ENCODE assay signal across 19 cellular contexts in genomic region chr14:72155379-72155993, GRCh38.
DNase-seq lines count a peak whose midpoint lies in the region; ATAC-seq, FAIRE-seq and TF ChIP-seq lines count a peak whose summit lies in the region.
"Had no signal": no experiment of that assay in that cellular context is flagged by ENCODE, and none has a peak within 500 bp of the region (broad histone marks: within the 10 kb centered on the region; RNA-seq: fewer than 3 reads in every experiment).

No MANE protein-coding gene starts in this region.

- ATAC-seq in activated naive CD4-positive, alpha-beta T cell treated with anti-CD3 and anti-CD28 coated beads, Interleukin-2, amount 50 U/mL, for 72 hours: peak; percentile 81 to 91
- peak; percentile 58 for ATAC-seq in HG02610 (IDR thresholded peaks at IDR 0.05; ENCODE audit: unreplicated experiment)
- ATAC-seq in sciatic nerve: peak; percentile 68
- no peak for ATAC-seq in GM19035 (IDR thresholded peaks at IDR 0.05; ENCODE audit: unreplicated experiment)
- ATAC-seq: HepG2 had no signal

- H3K27me3 Mint-ChIP-seq in activated naive CD4-positive, alpha-beta T cell treated with anti-CD3 and anti-CD28 coated beads, Interleukin-2, amount 10 ng/mL, durations not matched to agents 7 days and 5 days: no peaks in the 10 kb centered on the region
- peaks cover 2% of the 10 kb centered on the region for H3K27me3 Mint-ChIP-seq in T-helper 2 cell treated with Interferon-gamma antibody and Interleukin-4, amounts not matched to agents 5 μg/mL and 100 μg/mL, for 36 hours (ENCODE audit: low read depth)

- no peaks in the 10 kb centered on the region for H3K4me1 Mint-ChIP-seq in activated naive CD4-positive, alpha-beta T cell treated with anti-CD3 and anti-CD28 coated beads, Interleukin-2, amount 10 ng/mL, durations not matched to agents 7 days and 5 days
- H3K4me1 Mint-ChIP-seq in T-helper 2 cell treated with Interferon-gamma antibody and Interleukin-4, amounts not matched to agents 5 μg/mL and 100 μg/mL, for 36 hours (ENCODE audit: low read depth): no peaks in the 10 kb centered on the region
- H3K4me1 Mint-ChIP-seq: B cell; CD4-positive, alpha-beta memory T cell had no signal

- CTCF ChIA-PET in activated naive CD4-positive, alpha-beta T cell treated with anti-CD3 and anti-CD28 coated beads, Interleukin-2, amount 10 ng/mL, durations not matched to agents 7 days and 5 days (lab: Charles Lee): interaction anchor here (1.0 kb wide), 1 partner anchor 321 kb away, joined by 3 read pairs; no protein-coding TSS in a partner anchor

- no peak overlapping the region for H3K27ac Mint-ChIP-seq in activated naive CD4-positive, alpha-beta T cell treated with anti-CD3 and anti-CD28 coated beads, Interleukin-2, amount 50 U/mL, for 72 hours
- no peak overlapping the region for H3K27ac Mint-ChIP-seq in activated naive CD4-positive, alpha-beta T cell treated with anti-CD3 and anti-CD28 coated beads, Interleukin-2, amount 10 ng/mL, durations not matched to agents 7 days and 5 days
- H3K27ac Mint-ChIP-seq in T-helper 2 cell treated with Interferon-gamma antibody and Interleukin-4, amounts not matched to agents 5 μg/mL and 100 μg/mL, for 36 hours: no peak overlapping the region
- H3K27ac Mint-ChIP-seq: B cell; CD4-positive, alpha-beta memory T cell had no signal

- H3K4me3 Mint-ChIP-seq in activated naive CD4-positive, alpha-beta T cell treated with anti-CD3 and anti-CD28 coated beads, Interleukin-2, amount 10 ng/mL, durations not matched to agents 7 days and 5 days: no peak overlapping the region
- no peak overlapping the region for H3K4me3 Mint-ChIP-seq in T-helper 2 cell treated with Interferon-gamma antibody and Interleukin-4, amounts not matched to agents 5 μg/mL and 100 μg/mL, for 36 hours
- H3K4me3 Mint-ChIP-seq: B cell had no signal

- intact Hi-C loops in sciatic nerve (cut with DNase I): no loop called here

- no peak for DNase-seq in activated naive CD4-positive, alpha-beta T cell treated with anti-CD3 and anti-CD28 coated beads, Interleukin-2, amount 50 U/mL, for 72 hours (ENCODE audit: low spot score in 2 of 2)
- no peak for DNase-seq in activated naive CD4-positive, alpha-beta T cell treated with anti-CD3 and anti-CD28 coated beads, Interleukin-2, amount 10 ng/mL, durations not matched to agents 7 days and 5 days
- no peak for DNase-seq in sciatic nerve (ENCODE audit: low spot score)
- DNase-seq in T-helper 2 cell treated with Interferon-gamma antibody and Interleukin-4, amounts not matched to agents 5 μg/mL and 100 μg/mL, for 36 hours (ENCODE audit: low spot score): no peak
- DNase-seq in H54 (ENCODE audit: insufficient read length, low spot score): no peak
- DNase-seq: ACHN; CD4-positive, alpha-beta memory T cell; DMS79; MG63; NCI-H1105; NCI-H187 treated with DMSO at 0.1 percent for 48 hours; NCI-H2171; NCI-H446 treated with DMSO at 0.1 percent for 48 hours; NCI-H774 had no signal

- no peak for FAIRE-seq in H54 (lab: Jason Lieb, UNC)
- FAIRE-seq: G401.6, HepG2 had no signal

- H3K36me3 Mint-ChIP-seq in activated naive CD4-positive, alpha-beta T cell treated with anti-CD3 and anti-CD28 coated beads, Interleukin-2, amount 50 U/mL, for 72 hours: peaks cover 0 to 6% of the 10 kb centered on the region in 2 donors
- H3K36me3 Mint-ChIP-seq in activated naive CD4-positive, alpha-beta T cell treated with anti-CD3 and anti-CD28 coated beads, Interleukin-2, amount 10 ng/mL, durations not matched to agents 7 days and 5 days: no peaks in the 10 kb centered on the region
- no peaks in the 10 kb centered on the region for H3K36me3 Mint-ChIP-seq in T-helper 2 cell treated with Interferon-gamma antibody and Interleukin-4, amounts not matched to agents 5 μg/mL and 100 μg/mL, for 36 hours (ENCODE audit: low read depth)
- H3K36me3 Mint-ChIP-seq: CD4-positive, alpha-beta memory T cell had no signal

- peaks cover 4 to 5% of the 10 kb centered on the region in 2 donors for H3K9me3 Mint-ChIP-seq in activated naive CD4-positive, alpha-beta T cell treated with anti-CD3 and anti-CD28 coated beads, Interleukin-2, amount 50 U/mL, for 72 hours
- no peaks in the 10 kb centered on the region for H3K9me3 Mint-ChIP-seq in activated naive CD4-positive, alpha-beta T cell treated with anti-CD3 and anti-CD28 coated beads, Interleukin-2, amount 10 ng/mL, durations not matched to agents 7 days and 5 days
- peaks cover 6% of the 10 kb centered on the region for H3K9me3 Mint-ChIP-seq in T-helper 2 cell treated with Interferon-gamma antibody and Interleukin-4, amounts not matched to agents 5 μg/mL and 100 μg/mL, for 36 hours

- TF ChIP-seq POLR2A in H54 (IDR thresholded peaks at IDR 0.05; ENCODE audit: low read depth, low read length): no peak
